Comparison of ENCODE assay signal across 8 cellular contexts in the genomic region with DNA sequence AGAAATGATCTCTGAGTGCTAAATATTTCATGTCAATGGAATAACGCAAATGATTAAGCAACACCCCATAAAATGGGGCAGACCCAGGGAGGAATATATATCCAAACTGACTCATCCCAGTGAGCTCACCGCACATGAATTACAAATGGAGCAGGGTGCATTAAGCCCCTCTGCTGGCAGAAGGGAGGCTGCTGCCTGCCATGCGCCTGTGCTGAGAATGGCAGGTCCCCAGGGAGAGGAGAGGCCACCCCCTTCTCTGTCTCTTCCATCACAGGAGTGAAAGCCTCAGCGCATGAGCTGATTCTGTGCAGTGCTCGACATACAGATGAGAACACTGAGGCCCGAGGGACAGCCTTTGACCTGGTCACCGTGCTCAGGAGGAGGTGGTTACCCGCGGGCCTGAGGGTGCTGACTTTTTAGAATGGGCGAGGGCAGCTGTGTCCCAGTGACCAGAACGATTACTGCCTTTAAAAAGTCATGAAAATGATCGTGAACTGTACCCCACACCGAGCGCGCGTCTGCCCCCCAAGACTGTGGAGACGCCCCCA. TPM values are rescaled to one million over a fixed set of nuclear protein-coding genes. Genes with fewer than 3 reads are reported as not detected.
A peak's percentile ranks its signal among the peaks of the same experiment; 100 is the strongest.
DNase-seq lines count a peak whose midpoint lies in the region; ATAC-seq and TF ChIP-seq lines count a peak whose summit lies in the region.
"Not testable (repeated sequence)": the region's sequence is repeated elsewhere in the genome, so short reads cannot be mapped to it uniquely, and the experiment has no call there.

No MANE protein-coding gene starts in this region.

- H3K4me3 Mint-ChIP-seq in CD4-positive, CD25-positive, alpha-beta regulatory T cell: peak overlapping the region; percentile 94 to 99 (median 99)
- H3K4me3 Mint-ChIP-seq in activated CD8-positive, alpha-beta T cell treated with anti-CD3 and anti-CD28 coated beads, Interleukin-2, amount 10 ng/mL, durations not matched to agents 7 days and 5 days: peak overlapping the region; percentile 94
- peak overlapping the region; percentile 94 for H3K4me3 Mint-ChIP-seq in nephron progenitor cell
- peak overlapping the region; percentile 96 to 97 for H3K4me3 Mint-ChIP-seq in stimulated activated naive CD8-positive, alpha-beta T cell treated with anti-CD3 and anti-CD28 coated beads, Interleukin-15, amount 100 ng/mL, for 72 hours

- not testable (repeated sequence) for H3K27me3 Mint-ChIP-seq in CD4-positive, CD25-positive, alpha-beta regulatory T cell; activated CD8-positive, alpha-beta T cell treated with anti-CD3 and anti-CD28 coated beads, Interleukin-2, amount 10 ng/mL, durations not matched to agents 7 days and 5 days (ENCODE audit: low read depth); nephron progenitor cell (ENCODE audit: low read depth, poor library complexity); stimulated activated naive CD8-positive, alpha-beta T cell treated with anti-CD3 and anti-CD28 coated beads, Interleukin-15, amount 100 ng/mL, for 72 hours

- under 1% methylated on average over 17 of the region's 17 CpGs for WGBS in hepatocyte (ENCODE audit: low lambda C conversion rate, missing lambda C conversion rate)

- peak overlapping the region; percentile 43 to 99 (median 55) for H3K27ac Mint-ChIP-seq in CD4-positive, CD25-positive, alpha-beta regulatory T cell
- H3K27ac Mint-ChIP-seq in activated CD8-positive, alpha-beta T cell treated with anti-CD3 and anti-CD28 coated beads, Interleukin-2, amount 10 ng/mL, durations not matched to agents 7 days and 5 days: peak overlapping the region; percentile 100
- H3K27ac Mint-ChIP-seq in nephron progenitor cell: peak overlapping the region; percentile 77
- H3K27ac Mint-ChIP-seq in stimulated activated naive CD8-positive, alpha-beta T cell treated with anti-CD3 and anti-CD28 coated beads, Interleukin-15, amount 100 ng/mL, for 72 hours: peak overlapping the region; percentile 95 to 99

- not testable (repeated sequence) for H4K20me1 ChIP-seq in OCI-LY1 (ENCODE audit: insufficient read depth, low read length); hepatocyte (ENCODE audit: insufficient read depth, poor library complexity, severe bottlenecking)

- not testable (repeated sequence) for H3K9me3 Mint-ChIP-seq in CD4-positive, CD25-positive, alpha-beta regulatory T cell; activated CD8-positive, alpha-beta T cell treated with anti-CD3 and anti-CD28 coated beads, Interleukin-2, amount 10 ng/mL, durations not matched to agents 7 days and 5 days (ENCODE audit: insufficient read depth); nephron progenitor cell; stimulated activated naive CD8-positive, alpha-beta T cell treated with anti-CD3 and anti-CD28 coated beads, Interleukin-15, amount 100 ng/mL, for 72 hours

- H3K79me2 ChIP-seq in OCI-LY1 (ENCODE audit: insufficient read depth, low read length); hepatocyte: not testable (repeated sequence)

- H3F3A ChIP-seq in OCI-LY1 (ENCODE audit: insufficient read depth, low read length): not testable (repeated sequence)

- not testable (repeated sequence) for TF ChIP-seq CTCF in OCI-LY1 (IDR thresholded peaks at IDR 0.05; ENCODE audit: low read length); choroid plexus epithelial cell (conservative IDR thresholded peaks at IDR 0.05; ENCODE audit: low read depth, low read length); hepatocyte (IDR thresholded peaks at IDR 0.05; ENCODE audit: poor library complexity); nephron progenitor cell (IDR thresholded peaks at IDR 0.05)

- not testable (repeated sequence) for H3K36me3 ChIP-seq in CD4-positive, CD25-positive, alpha-beta regulatory T cell (ENCODE audit: control insufficient read depth, insufficient read depth, low read length); HUES48 (ENCODE audit: control insufficient read depth, insufficient read depth, low read length); OCI-LY1 (ENCODE audit: insufficient read depth, low read length); hepatocyte (replicated peaks; ENCODE audit: insufficient read depth, low read depth)

- POLR2A ChIA-PET in activated CD8-positive, alpha-beta T cell treated with anti-CD3 and anti-CD28 coated beads, Interleukin-2, amount 10 ng/mL, durations not matched to agents 7 days and 5 days (lab: Charles Lee): not testable (repeated sequence)

- peak overlapping the region; percentile 87 for H3K4me2 ChIP-seq in OCI-LY1 (ENCODE audit: low read length)
- peak overlapping the region; percentile 90 for H3K4me2 ChIP-seq in hepatocyte

- not testable (repeated sequence) for H3K9me2 ChIP-seq in OCI-LY1 (ENCODE audit: low read depth, low read length); hepatocyte (replicated peaks; ENCODE audit: insufficient read depth)

- peak overlapping the region; percentile 90 for H3K27ac ChIP-seq in CD4-positive, CD25-positive, alpha-beta regulatory T cell (ENCODE audit: insufficient read depth, low read length, poor library complexity, severe bottlenecking)
- H3K27ac ChIP-seq in HUES48 (ENCODE audit: low read depth, low read length) (peak overlapping the region; percentile 87), hepatocyte (peak overlapping the region; percentile 93)
- not testable (repeated sequence) for H3K27ac ChIP-seq in OCI-LY1 (ENCODE audit: low read depth, low read length, poor library complexity, severe bottlenecking)

- H2AFZ ChIP-seq in OCI-LY1 (ENCODE audit: low read length): not testable (repeated sequence)
- H2AFZ ChIP-seq in hepatocyte: peak overlapping the region; percentile 45

- H3K4me3 ChIP-seq in CD4-positive, CD25-positive, alpha-beta regulatory T cell (ENCODE audit: low read depth, low read length): peak overlapping the region; percentile 26
- peak overlapping the region; percentile 80 for H3K4me3 ChIP-seq in HUES48 (ENCODE audit: low read depth, low read length)
- peak overlapping the region; percentile 83 for H3K4me3 ChIP-seq in OCI-LY1 (ENCODE audit: low read depth, low read length, poor library complexity, severe bottlenecking)
- peak overlapping the region; percentile 78 for H3K4me3 ChIP-seq in choroid plexus epithelial cell (ENCODE audit: low read depth, low read length)
- peak overlapping the region; percentile 65 for H3K4me3 ChIP-seq in hepatocyte

- CTCF ChIA-PET in activated CD8-positive, alpha-beta T cell treated with anti-CD3 and anti-CD28 coated beads, Interleukin-2, amount 10 ng/mL, durations not matched to agents 7 days and 5 days (lab: Charles Lee): not testable (repeated sequence)

- peaks cover 0 to 25% (median 13%) of the 10 kb centered on the region in 4 donors for H3K4me1 Mint-ChIP-seq in CD4-positive, CD25-positive, alpha-beta regulatory T cell
- peaks cover 24% of the 10 kb centered on the region for H3K4me1 Mint-ChIP-seq in activated CD8-positive, alpha-beta T cell treated with anti-CD3 and anti-CD28 coated beads, Interleukin-2, amount 10 ng/mL, durations not matched to agents 7 days and 5 days (ENCODE audit: low read depth)
- peaks cover 33% of the 10 kb centered on the region for H3K4me1 Mint-ChIP-seq in nephron progenitor cell
- peaks cover 50% of the 10 kb centered on the region for H3K4me1 Mint-ChIP-seq in stimulated activated naive CD8-positive, alpha-beta T cell treated with anti-CD3 and anti-CD28 coated beads, Interleukin-15, amount 100 ng/mL, for 72 hours

- not testable (repeated sequence) for ATAC-seq in CD4-positive, CD25-positive, alpha-beta regulatory T cell (ENCODE audit: low read depth in 2 of 2); activated CD8-positive, alpha-beta T cell treated with anti-CD3 and anti-CD28 coated beads, Interleukin-2, amount 10 ng/mL, durations not matched to agents 7 days and 5 days; stimulated activated naive CD8-positive, alpha-beta T cell treated with anti-CD3 and anti-CD28 coated beads, Interleukin-15, amount 100 ng/mL, for 72 hours

- H3K27me3 ChIP-seq in CD4-positive, CD25-positive, alpha-beta regulatory T cell (ENCODE audit: control insufficient read depth, insufficient read depth, low read length); HUES48 (ENCODE audit: control insufficient read depth, insufficient read depth, low read length); OCI-LY1 (ENCODE audit: insufficient read depth, low read length); hepatocyte: not testable (repeated sequence)

- H3K9me3 ChIP-seq in CD4-positive, CD25-positive, alpha-beta regulatory T cell (ENCODE audit: control insufficient read depth in 2 of 2, low read length in 2 of 2); HUES48 (ENCODE audit: control insufficient read depth, insufficient read depth, low read length); OCI-LY1 (ENCODE audit: low read length); hepatocyte (ENCODE audit: low read depth): not testable (repeated sequence)

- H3K9ac ChIP-seq in HUES48 (ENCODE audit: low read depth, low read length): not testable (repeated sequence)
- H3K9ac ChIP-seq in OCI-LY1 (ENCODE audit: low read length): peak overlapping the region; percentile 75

- H3K4me1 ChIP-seq in CD4-positive, CD25-positive, alpha-beta regulatory T cell (ENCODE audit: control insufficient read depth, insufficient read depth, low read length, poor library complexity, severe bottlenecking); HUES48 (ENCODE audit: control insufficient read depth, insufficient read depth, low read length); hepatocyte (ENCODE audit: insufficient read depth): not testable (repeated sequence)
- peaks cover 14% of the 10 kb centered on the region for H3K4me1 ChIP-seq in OCI-LY1 (ENCODE audit: insufficient read depth, low read length, severe bottlenecking)

- peak in 1 of 3 donors; percentile 9 for DNase-seq in CD4-positive, CD25-positive, alpha-beta regulatory T cell
- DNase-seq in activated CD8-positive, alpha-beta T cell treated with anti-CD3 and anti-CD28 coated beads, Interleukin-2, amount 10 ng/mL, durations not matched to agents 7 days and 5 days: peak; percentile 24
- DNase-seq in choroid plexus epithelial cell (ENCODE audit: low read depth) (peak; percentile 61), hepatocyte (ENCODE audit: low spot score) (peak; percentile 36), nephron progenitor cell (peak; percentile 25)
- DNase-seq in stimulated activated naive CD8-positive, alpha-beta T cell treated with anti-CD3 and anti-CD28 coated beads, Interleukin-15, amount 100 ng/mL, for 72 hours: peak; percentile 17 to 40

- not testable (repeated sequence) for H3K36me3 Mint-ChIP-seq in CD4-positive, CD25-positive, alpha-beta regulatory T cell; activated CD8-positive, alpha-beta T cell treated with anti-CD3 and anti-CD28 coated beads, Interleukin-2, amount 10 ng/mL, durations not matched to agents 7 days and 5 days (ENCODE audit: low read depth)
- H3K36me3 Mint-ChIP-seq in nephron progenitor cell (ENCODE audit: low read depth): peaks cover 10% of the 10 kb centered on the region

RNA-seq across cellular contexts. Expression of a gene that starts 29.1 kb away (rescaled TPM):
- 1.4 TPM for total RNA-seq in CD4-positive, CD25-positive, alpha-beta regulatory T cell
- under 1 TPM in 1 of 4 donors, not detected in 3; 0.30 TPM for polyA plus RNA-seq in CD4-positive, CD25-positive, alpha-beta regulatory T cell
- total RNA-seq in activated CD8-positive, alpha-beta T cell treated with anti-CD3 and anti-CD28 coated beads, Interleukin-2, amount 10 ng/mL, durations not matched to agents 7 days and 5 days: under 1 TPM; 0.78 to 0.90 TPM
- total RNA-seq in hepatocyte: not detected in 2 replicates
- polyA plus RNA-seq in hepatocyte: 1.7 and 2.0 TPM in 2 replicates

Comparison
In these comparisons a context has a peak if more than half of its experiments do, and no peak if none do; other contexts are left out.
1. H3K4me3 ChIP-seq: peak in every context shown above with its lines; median percentile 83 in OCI-LY1; 80 in HUES48; 78 in choroid plexus epithelial cell; 65 in hepatocyte; 26 in CD4-positive, CD25-positive, alpha-beta regulatory T cell.